ENCODE assay signal across 8 cellular contexts in the genomic region with DNA sequence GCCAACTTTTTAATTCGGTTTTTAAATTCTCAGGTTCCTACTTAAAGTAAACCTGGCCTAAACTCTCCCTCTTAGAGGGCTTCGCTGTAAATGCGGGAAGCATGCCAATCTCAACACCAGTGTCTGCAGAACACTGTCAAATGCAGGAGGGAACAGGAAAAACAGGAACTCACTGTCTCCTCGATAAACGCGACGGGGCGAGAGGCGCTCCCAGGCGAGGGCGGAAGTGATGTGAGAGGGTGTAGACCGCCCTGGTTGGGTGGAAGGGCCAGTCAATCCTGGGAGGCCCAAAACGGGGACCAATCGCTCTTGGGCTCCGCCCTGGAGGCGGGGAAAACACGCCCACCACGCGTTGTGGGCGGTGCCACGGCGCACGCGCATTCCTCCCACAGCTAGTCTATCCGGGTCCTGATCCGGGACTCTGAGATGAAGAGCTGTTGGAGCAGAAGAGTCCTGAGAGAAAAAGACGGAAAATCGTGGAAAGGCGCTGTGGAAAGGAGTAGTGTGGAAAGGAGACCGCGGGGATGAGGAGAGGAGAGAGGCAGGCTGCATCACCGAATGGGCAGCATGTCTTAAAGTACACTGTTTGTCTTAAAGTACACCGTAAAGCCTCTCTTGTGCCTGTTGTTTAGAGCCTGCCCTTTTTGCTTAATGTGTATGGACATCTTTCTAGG. TPM values are rescaled to one million over a fixed set of nuclear protein-coding genes. Genes with fewer than 3 reads are reported as not detected.
A peak's percentile ranks its signal among the peaks of the same experiment; 100 is the strongest.
DNase-seq lines count a peak whose midpoint lies in the region; ATAC-seq and TF ChIP-seq lines count a peak whose summit lies in the region.

No MANE protein-coding gene starts in this region.

- peaks cover 0 to 11% (median 0%) of the 10 kb centered on the region in 7 donors for H3K9me3 Mint-ChIP-seq in CD14-positive monocyte
- no peaks in the 10 kb centered on the region for H3K9me3 Mint-ChIP-seq in dendritic cell treated with granulocyte-macrophage colony-stimulating factor and Interleukin-4, amounts not matched to agents 40 ng/mL and 50 ng/mL, for 4 days

- intact Hi-C loops in CD14-positive monocyte (cut with micrococcal nuclease) = no loop called here
- intact Hi-C loops in dendritic cell treated with granulocyte-macrophage colony-stimulating factor and Interleukin-4, amounts not matched to agents 40 ng/mL and 50 ng/mL, for 4 days (cut with micrococcal nuclease) = loop anchor here (2.0 kb wide), 1 partner anchor 78 kb away; no protein-coding TSS in a partner anchor

- peak overlapping the region; percentile 90 to 93 for H3K4me3 Mint-ChIP-seq in CD14-positive monocyte
- H3K4me3 Mint-ChIP-seq in dendritic cell treated with granulocyte-macrophage colony-stimulating factor and Interleukin-4, amounts not matched to agents 40 ng/mL and 50 ng/mL, for 4 days = peak overlapping the region; percentile 78

- ATAC-seq in GM19395 (IDR thresholded peaks at IDR 0.05; ENCODE audit: unreplicated experiment) (peak; percentile 100), HG03558 (IDR thresholded peaks at IDR 0.05; ENCODE audit: extremely low read depth, unreplicated experiment) (peak; percentile 98), left lobe of liver (peak; percentile 98)

- peaks cover 0 to 4% of the 10 kb centered on the region in 2 donors for H3K36me3 Mint-ChIP-seq in CD14-positive monocyte
- H3K36me3 Mint-ChIP-seq in dendritic cell treated with granulocyte-macrophage colony-stimulating factor and Interleukin-4, amounts not matched to agents 40 ng/mL and 50 ng/mL, for 4 days (ENCODE audit: low read depth) = peaks cover 6% of the 10 kb centered on the region

- TF ChIP-seq CTCF in CD14-positive monocyte (IDR thresholded peaks at IDR 0.05) = no peak

- H3K4me1 Mint-ChIP-seq in CD14-positive monocyte = peaks cover 16% of the 10 kb centered on the region
- H3K4me1 Mint-ChIP-seq in dendritic cell treated with granulocyte-macrophage colony-stimulating factor and Interleukin-4, amounts not matched to agents 40 ng/mL and 50 ng/mL, for 4 days (ENCODE audit: low read depth) = peaks cover 10% of the 10 kb centered on the region

- H3K27ac Mint-ChIP-seq in CD14-positive monocyte = peak overlapping the region; percentile 79 to 97 (median 93)
- peak overlapping the region; percentile 82 for H3K27ac Mint-ChIP-seq in dendritic cell treated with granulocyte-macrophage colony-stimulating factor and Interleukin-4, amounts not matched to agents 40 ng/mL and 50 ng/mL, for 4 days

- DNase-seq in CD14-positive monocyte (ENCODE audit: low spot score) (peak; percentile 97), NCI-H748 (lab: John Stamatoyannopoulos, UW; ENCODE audit: unreplicated experiment) (peak; percentile 97), left lobe of liver (ENCODE audit: low spot score) (peak; percentile 99)
- DNase-seq in activated CD4-positive, alpha-beta T cell treated with anti-CD3 and anti-CD28 coated beads, Interleukin-2, amount 50 U/mL, for 24 hours (ENCODE audit: low read depth in 1 of 2, low spot score in 1 of 2) = peak; percentile 97 to 98
- peak; percentile 96 to 97 for DNase-seq in stimulated activated CD4-positive, alpha-beta T cell treated with anti-CD3 and anti-CD28 coated beads, Interleukin-2, amount 100 ng/mL, for 24 hours

- H3K27me3 Mint-ChIP-seq in CD14-positive monocyte (ENCODE audit: low read depth in 3 of 3) = peaks cover 3 to 10% (median 9%) of the 10 kb centered on the region in 3 donors
- H3K27me3 Mint-ChIP-seq in dendritic cell treated with granulocyte-macrophage colony-stimulating factor and Interleukin-4, amounts not matched to agents 40 ng/mL and 50 ng/mL, for 4 days = peaks cover 13% of the 10 kb centered on the region

RNA-seq across cellular contexts. Expression of a gene that starts 27.1 kb away (rescaled TPM):
- polyA plus RNA-seq in CD14-positive monocyte = not detected
- total RNA-seq in left lobe of liver = 0.15 TPM

Comparison
In these comparisons a context has a peak if more than half of its experiments do, and no peak if none do; other contexts are left out.
1. Peak in every context shown above with its lines: DNase-seq and ATAC-seq.